In the genomic region with DNA sequence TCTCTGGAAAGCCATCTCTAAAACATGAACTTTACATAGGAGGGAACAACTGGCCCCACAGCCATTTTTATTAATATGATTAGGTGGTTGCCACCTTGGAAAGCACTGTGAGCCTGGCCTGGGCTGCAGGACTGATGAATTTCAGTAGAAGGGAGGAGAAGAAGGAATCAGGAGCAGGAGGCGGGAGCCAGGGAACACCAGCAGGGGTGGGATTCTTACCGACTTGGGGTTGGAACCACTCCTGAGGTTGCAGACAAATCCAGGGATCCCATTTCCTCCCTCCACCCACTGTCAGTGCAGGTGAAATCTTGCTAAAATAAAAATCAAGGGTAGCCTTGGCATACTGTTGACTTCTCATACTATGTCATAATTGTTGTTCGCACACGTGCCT, we compare ENCODE assay signal across 1 cellular context.
TF ChIP-seq lines count a peak whose summit lies in the region.

No MANE protein-coding gene starts in this region.

TF ChIP-seq in IMR-90, 13 proteins besides CTCF, POLR2A, EP300 and RAD21 (continued from another document):
- TF ChIP-seq ELK1 (IDR thresholded peaks at IDR 0.05; ENCODE audit: borderline replicate concordance, low read depth, low read length) = no peak
